15 cellular contexts compared by ENCODE assay signal in the genomic region with DNA sequence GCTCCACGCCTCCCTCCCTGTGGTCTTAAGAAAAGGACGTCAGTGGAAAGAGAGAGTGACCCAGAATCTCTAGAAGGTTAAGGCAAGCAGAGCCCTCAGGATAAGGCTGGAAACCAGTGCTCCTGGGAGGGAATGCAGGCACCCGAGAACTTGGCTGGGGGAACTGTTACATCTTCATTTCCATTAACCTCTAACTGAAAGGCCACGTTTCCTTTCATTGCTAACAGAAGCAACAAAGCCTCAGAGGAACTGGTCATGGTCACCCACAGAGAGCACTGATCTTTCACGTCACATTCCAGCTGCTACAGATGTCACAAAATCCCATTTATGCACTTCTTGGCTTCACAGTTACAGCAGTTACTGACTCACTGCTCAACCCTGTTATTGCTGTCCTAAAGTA. TPM values are rescaled to one million over a fixed set of nuclear protein-coding genes. Genes with fewer than 3 reads are reported as not detected.
DNase-seq lines count a peak whose midpoint lies in the region; ATAC-seq and TF ChIP-seq lines count a peak whose summit lies in the region.
"Had no signal": no experiment of that assay in that cellular context is flagged by ENCODE, and none has a peak within 500 bp of the region (broad histone marks: within the 10 kb centered on the region; RNA-seq: fewer than 3 reads in every experiment).

No MANE protein-coding gene starts in this region.

- in situ Hi-C loops in astrocyte of the spinal cord (cut with HindIII; ENCODE audit: low sequenced_read_pairs), result no loop called here

- peaks cover 38% of the 10 kb centered on the region for H3K4me1 Mint-ChIP-seq in T-helper 17 cell
- H3K4me1 Mint-ChIP-seq: mesothelial cell of epicardium had no signal

- H3K27ac Mint-ChIP-seq in T-helper 17 cell, result no peak overlapping the region
- H3K27ac Mint-ChIP-seq: mesothelial cell of epicardium, progenitor cell of endocrine pancreas had no signal

- ATAC-seq in T-helper 17 cell, result no peak

- H3K27me3 Mint-ChIP-seq in T-helper 17 cell, result peaks cover 6% of the 10 kb centered on the region

- peaks cover 4% of the 10 kb centered on the region for H3K36me3 Mint-ChIP-seq in T-helper 17 cell (ENCODE audit: low read depth)

- H3K9me3 ChIP-seq in uterus (no peaks in the 10 kb centered on the region), T-helper 17 cell (ENCODE audit: control insufficient read depth, low read length, poor library complexity, severe bottlenecking) (no peaks in the 10 kb centered on the region)
- H3K9me3 ChIP-seq: breast epithelium had no signal

- DNase-seq in HFF-Myc (ENCODE audit: extremely low read depth, low read depth), result peak; percentile 30
- DNase-seq in astrocyte of the spinal cord (ENCODE audit: low read depth, low spot score), result peak; percentile 95
- DNase-seq in iris pigment epithelial cell (ENCODE audit: low read depth), result peak; percentile 45
- DNase-seq in uterus, result no peak
- DNase-seq in iPS-NIHi7 (ENCODE audit: extremely low spot score), result no peak
- DNase-seq in T-helper 17 cell, result no peak
- DNase-seq in amygdala (lab: John Stamatoyannopoulos, UW), result no peak
- DNase-seq: DMS153, KG1, NCI-H187, NCI-H82, substantia nigra had no signal

- intact Hi-C loops in uterus (cut with DNase I; ENCODE audit: low total_unique reads), result no loop called here

- H3K27me3 ChIP-seq in uterus, result no peaks in the 10 kb centered on the region
- H3K27me3 ChIP-seq: breast epithelium had no signal

- H3K4me3 ChIP-seq in HFF-Myc (replicated peaks; ENCODE audit: low read depth, low read length), result no peak overlapping the region
- H3K4me3 ChIP-seq in astrocyte of the spinal cord (ENCODE audit: low read depth, low read length), result no peak overlapping the region
- no peak overlapping the region for H3K4me3 ChIP-seq in uterus
- H3K4me3 ChIP-seq: breast epithelium had no signal

- H3K36me3 ChIP-seq in uterus, result no peaks in the 10 kb centered on the region
- H3K36me3 ChIP-seq: breast epithelium had no signal

- TF ChIP-seq CTCF in HFF-Myc (IDR thresholded peaks at IDR 0.05; ENCODE audit: low read depth, low read length, missing control alignments) (no peak), astrocyte of the spinal cord (IDR thresholded peaks at IDR 0.05; ENCODE audit: low read depth, low read length) (no peak), uterus (IDR thresholded peaks at IDR 0.05) (no peak)

- no peak overlapping the region for H3K4me3 Mint-ChIP-seq in T-helper 17 cell
- H3K4me3 Mint-ChIP-seq: mesothelial cell of epicardium had no signal

- H3K27ac ChIP-seq in uterus, result peak overlapping the region; percentile 21 to 41

- peaks cover 0 to 4% of the 10 kb centered on the region in 2 donors for H3K4me1 ChIP-seq in uterus
- H3K4me1 ChIP-seq: breast epithelium had no signal

- no peak for TF ChIP-seq POLR2A in uterus (IDR thresholded peaks at IDR 0.05)

RNA-seq across cellular contexts. Expression of gene AKNA, which starts 26.1 kb away (rescaled TPM):
- total RNA-seq in uterus (100 to 1,000 TPM in 1 of 4 donors, 10 to 100 TPM in 3; 24.1 to 123 (median 34.3) TPM), T-helper 17 cell (100 to 1,000 TPM; 263 to 323 TPM)

Comparison
In these comparisons a context has a peak if more than half of its experiments do, and no peak if none do; other contexts are left out.
1. DNase-seq: peak in HFF-Myc (single experiment), astrocyte of the spinal cord (single experiment) and iris pigment epithelial cell (single experiment); none in uterus (0 of 2), iPS-NIHi7 (single experiment), T-helper 17 cell (0 of 3) and amygdala (0 of 56).